ENCODE assay signal across 8 cellular contexts in genomic region chr19:344625-345319, GRCh38. TPM values are rescaled to one million over a fixed set of nuclear protein-coding genes. Genes with fewer than 3 reads are reported as not detected.
A peak's percentile ranks its signal among the peaks of the same experiment; 100 is the strongest.
DNase-seq lines count a peak whose midpoint lies in the region; ATAC-seq and TF ChIP-seq lines count a peak whose summit lies in the region.

A gene with protein sequence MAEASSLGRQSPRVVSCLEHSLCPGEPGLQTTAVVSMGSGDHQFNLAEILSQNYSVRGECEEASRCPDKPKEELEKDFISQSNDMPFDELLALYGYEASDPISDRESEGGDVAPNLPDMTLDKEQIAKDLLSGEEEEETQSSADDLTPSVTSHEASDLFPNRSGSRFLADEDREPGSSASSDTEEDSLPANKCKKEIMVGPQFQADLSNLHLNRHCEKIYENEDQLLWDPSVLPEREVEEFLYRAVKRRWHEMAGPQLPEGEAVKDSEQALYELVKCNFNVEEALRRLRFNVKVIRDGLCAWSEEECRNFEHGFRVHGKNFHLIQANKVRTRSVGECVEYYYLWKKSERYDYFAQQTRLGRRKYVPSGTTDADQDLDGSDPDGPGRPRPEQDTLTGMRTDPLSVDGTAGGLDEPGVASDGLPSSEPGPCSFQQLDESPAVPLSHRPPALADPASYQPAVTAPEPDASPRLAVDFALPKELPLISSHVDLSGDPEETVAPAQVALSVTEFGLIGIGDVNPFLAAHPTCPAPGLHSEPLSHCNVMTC (minus strand): TSS chr19:344796. CDS start chr19:344782, 14 bp downstream.

- CTCF ChIA-PET in Caco-2 (lab: Charles Lee), result no interaction called here

- ATAC-seq in GM21447 (IDR thresholded peaks at IDR 0.05; ENCODE audit: unreplicated experiment) (peak; percentile 70), SK-N-SH treated with all-trans-retinoic acid at 6 μM for 48 hours (peak; percentile 88)

- H3K36me3 ChIP-seq in Caco-2 (ENCODE audit: control insufficient read depth, insufficient read depth, low read length) (0 out of 2 replicates have a peak, but pooled peaks cover 1% of the 10 kb centered on the region), KOPT-K1 (ENCODE audit: insufficient read depth, low read length) (peaks cover 26% of the 10 kb centered on the region; the same call in 1 of the 2 replicates), osteoblast (ENCODE audit: insufficient read depth, low read length) (peaks cover 14% of the 10 kb centered on the region), suprapubic skin (no peaks in the 10 kb centered on the region)

- no peak for TF ChIP-seq CTCF in Caco-2 (IDR thresholded peaks at IDR 0.05; ENCODE audit: insufficient read depth in 1 of 2, low read depth in 1 of 2, low read length in 1 of 2, severe bottlenecking in 1 of 2, unreplicated experiment in 1 of 2)
- no peak for TF ChIP-seq CTCF in osteoblast (IDR thresholded peaks at IDR 0.05; ENCODE audit: extremely low read depth, low read depth, low read length)
- no peak for TF ChIP-seq CTCF in suprapubic skin (IDR thresholded peaks at IDR 0.05)

- no peak for TF ChIP-seq EP300 in suprapubic skin (IDR thresholded peaks at IDR 0.05)

- H3K4me2 ChIP-seq in osteoblast (ENCODE audit: insufficient read depth, low read length), result peak within 1 kb of the TSS; percentile 91

- H3K4me1 ChIP-seq in Caco-2 (peaks cover 15% of the 10 kb centered on the region), osteoblast (ENCODE audit: insufficient read depth, low read length) (peaks cover 27% of the 10 kb centered on the region), suprapubic skin (peaks cover 41% of the 10 kb centered on the region)

- TSS peak; percentile 54 for BruUV-seq in Caco-2 (replicated peaks; lab: Mats Ljungman, UMichigan)

- H3K27ac Mint-ChIP-seq in Caco-2 (ENCODE audit: unreplicated experiment), result peak within 1 kb of the TSS; percentile 69
- H3K27ac Mint-ChIP-seq in activated naive CD4-positive, alpha-beta T cell treated with anti-CD3 and anti-CD28 coated beads, Interleukin-2, amount 50 U/mL, for 24 hours, result peak within 1 kb of the TSS; percentile 97

- peak within 1 kb of the TSS; percentile 86 for H2AFZ ChIP-seq in osteoblast (ENCODE audit: low read length)

- no peak for TF ChIP-seq POLR2A in suprapubic skin (IDR thresholded peaks at IDR 0.05)

- peaks cover 24% of the 10 kb centered on the region for H3K36me3 Mint-ChIP-seq in Caco-2 (ENCODE audit: insufficient read depth, unreplicated experiment)
- peaks cover 7% of the 10 kb centered on the region for H3K36me3 Mint-ChIP-seq in activated naive CD4-positive, alpha-beta T cell treated with anti-CD3 and anti-CD28 coated beads, Interleukin-2, amount 50 U/mL, for 24 hours

- WGBS in suprapubic skin, result 38% methylated on average over 9 of the region's 77 CpGs

- H3K9me3 Mint-ChIP-seq in Caco-2 (ENCODE audit: unreplicated experiment), result no peaks in the 10 kb centered on the region
- H3K9me3 Mint-ChIP-seq in activated naive CD4-positive, alpha-beta T cell treated with anti-CD3 and anti-CD28 coated beads, Interleukin-2, amount 50 U/mL, for 24 hours, result no peaks in the 10 kb centered on the region

- H3K27me3 Mint-ChIP-seq in Caco-2 (ENCODE audit: insufficient read depth, unreplicated experiment), result no peaks in the 10 kb centered on the region
- H3K27me3 Mint-ChIP-seq in activated naive CD4-positive, alpha-beta T cell treated with anti-CD3 and anti-CD28 coated beads, Interleukin-2, amount 50 U/mL, for 24 hours, result no peaks in the 10 kb centered on the region

- peak within 1 kb of the TSS; percentile 76 for H3K4me3 Mint-ChIP-seq in Caco-2 (ENCODE audit: unreplicated experiment)
- peak within 1 kb of the TSS; percentile 93 for H3K4me3 Mint-ChIP-seq in activated naive CD4-positive, alpha-beta T cell treated with anti-CD3 and anti-CD28 coated beads, Interleukin-2, amount 50 U/mL, for 24 hours

- intact Hi-C loops in Caco-2 (cut with micrococcal nuclease; ENCODE audit: unreplicated experiment), result no loop called here

- H3K4me1 Mint-ChIP-seq in Caco-2 (ENCODE audit: low read depth, unreplicated experiment), result peaks cover 15% of the 10 kb centered on the region
- peaks cover 50% of the 10 kb centered on the region for H3K4me1 Mint-ChIP-seq in activated naive CD4-positive, alpha-beta T cell treated with anti-CD3 and anti-CD28 coated beads, Interleukin-2, amount 50 U/mL, for 24 hours

- peaks cover 44% of the 10 kb centered on the region for H3K79me2 ChIP-seq in osteoblast (ENCODE audit: insufficient read depth, low read length)

- peaks cover 37% of the 10 kb centered on the region for H4K20me1 ChIP-seq in osteoblast (ENCODE audit: insufficient read depth, low read length)

- peak; percentile 86 to 97 for DNase-seq in Caco-2
- DNase-seq in glomerular visceral epithelial cell (ENCODE audit: extremely low spot score), result peak; percentile 84
- peak; percentile 100 for DNase-seq in osteoblast (ENCODE audit: insufficient read length, low spot score, missing footprints)
- peak in 1 of 2 donors; percentile 87 for DNase-seq in suprapubic skin (ENCODE audit: low spot score in 2 of 2)

- no peaks in the 10 kb centered on the region for H3K9me3 ChIP-seq in Caco-2
- H3K9me3 ChIP-seq in KOPT-K1 (ENCODE audit: insufficient read depth, low read length, poor library complexity, severe bottlenecking), result no peaks in the 10 kb centered on the region
- H3K9me3 ChIP-seq in osteoblast (ENCODE audit: low read depth, low read length), result no peaks in the 10 kb centered on the region
- no peaks in the 10 kb centered on the region for H3K9me3 ChIP-seq in suprapubic skin

- H3K4me3 ChIP-seq in Caco-2 (ENCODE audit: low read depth, low read length), result peak within 1 kb of the TSS; percentile 73
- peak within 1 kb of the TSS; percentile 81 for H3K4me3 ChIP-seq in osteoblast (ENCODE audit: insufficient read depth, low read length)
- peak within 1 kb of the TSS; percentile 90 for H3K4me3 ChIP-seq in suprapubic skin

- H3K27me3 ChIP-seq in Caco-2 (replicated peaks; ENCODE audit: control insufficient read depth, insufficient read depth, low read length), result no peaks in the 10 kb centered on the region
- no peaks in the 10 kb centered on the region for H3K27me3 ChIP-seq in osteoblast (ENCODE audit: insufficient read depth, low read length)
- no peaks in the 10 kb centered on the region for H3K27me3 ChIP-seq in suprapubic skin

- H3K27ac ChIP-seq in KOPT-K1 (ENCODE audit: low read depth, low read length, poor library complexity, severe bottlenecking) (peak within 1 kb of the TSS; percentile 47), osteoblast (ENCODE audit: low read depth, low read length) (peak within 1 kb of the TSS; percentile 97), suprapubic skin (peak within 1 kb of the TSS; percentile 88)

- POLR2A ChIA-PET in Caco-2 (lab: Charles Lee), result no interaction called here

TF ChIP-seq in SK-N-SH treated with all-trans-retinoic acid at 6 μM for 48 hours, 23 proteins besides CTCF, POLR2A, EP300 and RAD21 (continues in another document):
- TF ChIP-seq OSR1 (CRISPR knock-in tag; IDR thresholded peaks at IDR 0.05) (no peak), ZC3H10 (CRISPR knock-in tag; IDR thresholded peaks at IDR 0.05) (no peak), ZFP30 (CRISPR knock-in tag; IDR thresholded peaks at IDR 0.05) (no peak), ARNTL (CRISPR knock-in tag; IDR thresholded peaks at IDR 0.05; ENCODE audit: borderline replicate concordance, low read depth) (no peak), PPARA (CRISPR knock-in tag; IDR thresholded peaks at IDR 0.05; ENCODE audit: borderline replicate concordance) (no peak), TCF4 (CRISPR knock-in tag; IDR thresholded peaks at IDR 0.05; ENCODE audit: borderline replicate concordance) (no peak), TOX (CRISPR knock-in tag; IDR thresholded peaks at IDR 0.05; ENCODE audit: borderline replicate concordance) (no peak), ZNF565 (CRISPR knock-in tag; conservative IDR thresholded peaks at IDR 0.05; ENCODE audit: low read depth) (no peak), CSDC2 (CRISPR knock-in tag; IDR thresholded peaks at IDR 0.05) (no peak), ZNF70 (CRISPR knock-in tag; IDR thresholded peaks at IDR 0.05) (no peak)
- TF ChIP-seq, protein P1, sequence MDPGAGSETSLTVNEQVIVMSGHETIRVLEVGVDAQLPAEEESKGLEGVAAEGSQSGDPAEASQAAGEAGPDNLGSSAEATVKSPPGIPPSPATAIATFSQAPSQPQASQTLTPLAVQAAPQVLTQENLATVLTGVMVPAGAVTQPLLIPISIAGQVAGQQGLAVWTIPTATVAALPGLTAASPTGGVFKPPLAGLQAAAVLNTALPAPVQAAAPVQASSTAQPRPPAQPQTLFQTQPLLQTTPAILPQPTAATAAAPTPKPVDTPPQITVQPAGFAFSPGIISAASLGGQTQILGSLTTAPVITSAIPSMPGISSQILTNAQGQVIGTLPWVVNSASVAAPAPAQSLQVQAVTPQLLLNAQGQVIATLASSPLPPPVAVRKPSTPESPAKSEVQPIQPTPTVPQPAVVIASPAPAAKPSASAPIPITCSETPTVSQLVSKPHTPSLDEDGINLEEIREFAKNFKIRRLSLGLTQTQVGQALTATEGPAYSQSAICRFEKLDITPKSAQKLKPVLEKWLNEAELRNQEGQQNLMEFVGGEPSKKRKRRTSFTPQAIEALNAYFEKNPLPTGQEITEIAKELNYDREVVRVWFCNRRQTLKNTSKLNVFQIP (CRISPR knock-in tag; IDR thresholded peaks at IDR 0.05; ENCODE audit: borderline replicate concordance, low read depth), result no peak
- TF ChIP-seq, protein P2, sequence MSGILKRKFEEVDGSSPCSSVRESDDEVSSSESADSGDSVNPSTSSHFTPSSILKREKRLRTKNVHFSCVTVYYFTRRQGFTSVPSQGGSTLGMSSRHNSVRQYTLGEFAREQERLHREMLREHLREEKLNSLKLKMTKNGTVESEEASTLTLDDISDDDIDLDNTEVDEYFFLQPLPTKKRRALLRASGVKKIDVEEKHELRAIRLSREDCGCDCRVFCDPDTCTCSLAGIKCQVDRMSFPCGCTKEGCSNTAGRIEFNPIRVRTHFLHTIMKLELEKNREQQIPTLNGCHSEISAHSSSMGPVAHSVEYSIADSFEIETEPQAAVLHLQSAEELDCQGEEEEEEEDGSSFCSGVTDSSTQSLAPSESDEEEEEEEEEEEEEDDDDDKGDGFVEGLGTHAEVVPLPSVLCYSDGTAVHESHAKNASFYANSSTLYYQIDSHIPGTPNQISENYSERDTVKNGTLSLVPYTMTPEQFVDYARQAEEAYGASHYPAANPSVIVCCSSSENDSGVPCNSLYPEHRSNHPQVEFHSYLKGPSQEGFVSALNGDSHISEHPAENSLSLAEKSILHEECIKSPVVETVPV (CRISPR knock-in tag; IDR thresholded peaks at IDR 0.05), result no peak

RNA-seq across cellular contexts. Expression of the gene that starts here (rescaled TPM):
- total RNA-seq in Caco-2 (2022) (35.7 and 40.1 TPM in 2 replicates), osteoblast (10.9 and 14.8 TPM in 2 replicates), suprapubic skin (10 to 100 TPM; 17.5 to 55.7 (median 44.8) TPM)

Comparison
In these comparisons a context has a peak if more than half of its experiments do, and no peak if none do; other contexts are left out.
1. H3K27ac ChIP-seq: peak in every context shown above with its lines; median percentile 97 in osteoblast; 88 in suprapubic skin; 47 in KOPT-K1.